8 cellular contexts compared by ENCODE assay signal in genomic region chr1:19644761-19645543, GRCh38. TPM values are rescaled to one million over a fixed set of nuclear protein-coding genes. Genes with fewer than 3 reads are reported as not detected.
DNase-seq lines count a peak whose midpoint lies in the region; ATAC-seq and TF ChIP-seq lines count a peak whose summit lies in the region.

No MANE protein-coding gene starts in this region.

- H2AFZ ChIP-seq in H9 (ENCODE audit: low read length) = no peak overlapping the region

- H2BK120ac ChIP-seq in H9 (ENCODE audit: low read depth, low read length, poor library complexity, severe bottlenecking) = no peak overlapping the region

- H2BK12ac ChIP-seq in H9 (ENCODE audit: insufficient read length, low read depth, low read length) = no peak overlapping the region

- peak; percentile 41 for DNase-seq in A673 (ENCODE audit: low spot score)
- DNase-seq in H9 = no peak
- peak; percentile 33 to 63 for DNase-seq in lung microvascular endothelial cell (ENCODE audit: low read depth in 2 of 2)
- DNase-seq in stimulated activated naive CD8-positive, alpha-beta T cell treated with anti-CD3 and anti-CD28 coated beads, Interleukin-15, amount 100 ng/mL, for 72 hours = peak; percentile 61 to 69
- no peak for DNase-seq in pons (ENCODE audit: low spot score)

- peak overlapping the region in 1 of 3 experiments; percentile 33; a peak in 1 of 7 replicates for H3K27ac Mint-ChIP-seq in H9
- H3K27ac Mint-ChIP-seq in dendritic cell treated with granulocyte-macrophage colony-stimulating factor and Interleukin-4, amounts not matched to agents 40 ng/mL and 50 ng/mL, for 4 days = peak overlapping the region; percentile 2
- peak overlapping the region; percentile 82 to 91 for H3K27ac Mint-ChIP-seq in stimulated activated naive CD8-positive, alpha-beta T cell treated with anti-CD3 and anti-CD28 coated beads, Interleukin-15, amount 100 ng/mL, for 72 hours

- H3K14ac ChIP-seq in H9 (ENCODE audit: insufficient read depth, low read length) = peak overlapping the region; percentile 58; the same call in 1 of the 2 replicates

- POLR2A ChIA-PET in A673 (lab: Charles Lee; ENCODE audit: low non-redundant PET) = no interaction called here

- H3K4ac ChIP-seq in H9 (ENCODE audit: low read depth, low read length) = no peak overlapping the region

- peaks cover 19 to 34% of the 10 kb centered on the region in 2 experiments for H3K4me1 Mint-ChIP-seq in H9
- peaks cover 28% of the 10 kb centered on the region for H3K4me1 Mint-ChIP-seq in dendritic cell treated with granulocyte-macrophage colony-stimulating factor and Interleukin-4, amounts not matched to agents 40 ng/mL and 50 ng/mL, for 4 days (ENCODE audit: low read depth)
- peaks cover 51% of the 10 kb centered on the region for H3K4me1 Mint-ChIP-seq in stimulated activated naive CD8-positive, alpha-beta T cell treated with anti-CD3 and anti-CD28 coated beads, Interleukin-15, amount 100 ng/mL, for 72 hours

- H3K4me1 ChIP-seq in A673 (ENCODE audit: insufficient read depth, low read length, poor library complexity, severe bottlenecking) (peaks cover 13% of the 10 kb centered on the region), H9 (ENCODE audit: insufficient read depth, low read length) (no peaks in the 10 kb centered on the region; the same call in 1 of the 2 replicates)

- peak overlapping the region; percentile 58 for H3K4me2 ChIP-seq in H9 (ENCODE audit: insufficient read depth, insufficient read length, low read length)

- intact Hi-C loops in A673 (cut with micrococcal nuclease; ENCODE audit: unreplicated experiment) = no loop called here
- intact Hi-C loops in dendritic cell treated with granulocyte-macrophage colony-stimulating factor and Interleukin-4, amounts not matched to agents 40 ng/mL and 50 ng/mL, for 4 days (cut with micrococcal nuclease) = no loop called here

- peak; percentile 64 for ATAC-seq in stimulated activated naive CD8-positive, alpha-beta T cell treated with anti-CD3 and anti-CD28 coated beads, Interleukin-15, amount 100 ng/mL, for 72 hours
- ATAC-seq in HG03095 (IDR thresholded peaks at IDR 0.05; ENCODE audit: unreplicated experiment) = no peak

- no peaks in the 10 kb centered on the region; a peak in 2 of 7 replicates for H3K36me3 Mint-ChIP-seq in H9 (ENCODE audit: insufficient read depth in 1 of 3, low read depth in 3 of 3)
- H3K36me3 Mint-ChIP-seq in dendritic cell treated with granulocyte-macrophage colony-stimulating factor and Interleukin-4, amounts not matched to agents 40 ng/mL and 50 ng/mL, for 4 days (ENCODE audit: low read depth) = no peaks in the 10 kb centered on the region

- CTCF ChIA-PET in A673 (lab: Charles Lee) = no interaction called here

- no peak overlapping the region for H2AK5ac ChIP-seq in H9 (ENCODE audit: insufficient read length, low read length)

- H3K79me2 ChIP-seq in H9 (ENCODE audit: insufficient read depth, low read length) = no peaks in the 10 kb centered on the region

- no peak for TF ChIP-seq CTCF in A673 (conservative IDR thresholded peaks at IDR 0.05; ENCODE audit: low read depth, low read length)
- no peak for TF ChIP-seq CTCF in H9 (conservative IDR thresholded peaks at IDR 0.05)
- no peak for TF ChIP-seq CTCF in VCaP (conservative IDR thresholded peaks at IDR 0.05)

- no peak overlapping the region for H4K91ac ChIP-seq in H9 (ENCODE audit: insufficient read length, low read depth, low read length)

- peak overlapping the region; percentile 66 for H3K4me3 ChIP-seq in A673 (ENCODE audit: low read depth, low read length, poor library complexity, severe bottlenecking)

- H3K18ac ChIP-seq in H9 (ENCODE audit: insufficient read length, low read depth, low read length) = peak overlapping the region; percentile 41

- peak overlapping the region; percentile 44 for H3K9ac ChIP-seq in H9 (ENCODE audit: extremely low read depth, insufficient read length, low read length)

- no peak overlapping the region for H2BK5ac ChIP-seq in H9 (ENCODE audit: insufficient read length, low read length)

- no peaks in the 10 kb centered on the region for H3K9me3 ChIP-seq in A673 (ENCODE audit: low read depth, low read length, poor library complexity, severe bottlenecking)
- no peaks in the 10 kb centered on the region for H3K9me3 ChIP-seq in H9 (ENCODE audit: control insufficient read depth, low read depth, low read length)

- no peak overlapping the region for H3K23ac ChIP-seq in H9 (ENCODE audit: insufficient read length, low read depth, low read length)

- no peak overlapping the region for H4K5ac ChIP-seq in H9 (ENCODE audit: insufficient read length, low read depth, low read length)

- WGBS in H9 (ENCODE audit: extremely low coverage, insufficient read length, low lambda C conversion rate) = no CpG with 5 or more reads among the region's 68 CpGs

- no peaks in the 10 kb centered on the region for H3K27me3 ChIP-seq in A673 (replicated peaks; ENCODE audit: insufficient read depth, low read depth, low read length, poor library complexity)
- H3K27me3 ChIP-seq in H9 (ENCODE audit: insufficient read depth, low read length) = peaks cover 17% of the 10 kb centered on the region; the same call in 1 of the 2 replicates

- no peak overlapping the region for H3T11ph ChIP-seq in H9 (ENCODE audit: low read length)

- H2BK20ac ChIP-seq in H9 (ENCODE audit: low read depth, low read length, poor library complexity, severe bottlenecking) = no peak overlapping the region

- H3K79me1 ChIP-seq in H9 (ENCODE audit: insufficient read depth, low read depth, low read length, poor library complexity, severe bottlenecking) = no peaks in the 10 kb centered on the region

- BruUV-seq in A673 (replicated peaks; lab: Mats Ljungman, UMichigan) = no TSS peak

- H4K8ac ChIP-seq in H9 (replicated peaks; ENCODE audit: insufficient read length, low read depth, low read length) = no peak overlapping the region

- H3K27ac ChIP-seq in A673 (ENCODE audit: low read depth, low read length, poor library complexity, severe bottlenecking) = peak overlapping the region; percentile 44
- H3K27ac ChIP-seq in H9 (ENCODE audit: insufficient read length, low read depth, low read length) = no peak overlapping the region
- peak overlapping the region; percentile 66 for H3K27ac ChIP-seq in VCaP

- peaks cover 19% of the 10 kb centered on the region for H3K23me2 ChIP-seq in H9 (ENCODE audit: insufficient read length, low read depth, low read length, poor library complexity, severe bottlenecking)

- H3K36me3 ChIP-seq in A673 (ENCODE audit: insufficient read depth, low read length, poor library complexity, severe bottlenecking) = no peaks in the 10 kb centered on the region

- no peak overlapping the region for H3K56ac ChIP-seq in H9 (ENCODE audit: insufficient read length, low read depth, low read length)

- H3K27me3 Mint-ChIP-seq in H9 (ENCODE audit: low read depth) = peaks cover 60% of the 10 kb centered on the region
- peaks cover 80% of the 10 kb centered on the region for H3K27me3 Mint-ChIP-seq in dendritic cell treated with granulocyte-macrophage colony-stimulating factor and Interleukin-4, amounts not matched to agents 40 ng/mL and 50 ng/mL, for 4 days
- peaks cover 13% of the 10 kb centered on the region for H3K27me3 Mint-ChIP-seq in stimulated activated naive CD8-positive, alpha-beta T cell treated with anti-CD3 and anti-CD28 coated beads, Interleukin-15, amount 100 ng/mL, for 72 hours

- no peak overlapping the region for H2BK15ac ChIP-seq in H9 (ENCODE audit: low read depth, low read length)

- H3K9me3 Mint-ChIP-seq in H9 = peaks cover 0 to 3% of the 10 kb centered on the region in 2 experiments; a peak in 1 of 5 replicates
- no peaks in the 10 kb centered on the region for H3K9me3 Mint-ChIP-seq in dendritic cell treated with granulocyte-macrophage colony-stimulating factor and Interleukin-4, amounts not matched to agents 40 ng/mL and 50 ng/mL, for 4 days
- no peaks in the 10 kb centered on the region for H3K9me3 Mint-ChIP-seq in stimulated activated naive CD8-positive, alpha-beta T cell treated with anti-CD3 and anti-CD28 coated beads, Interleukin-15, amount 100 ng/mL, for 72 hours

- H4K20me1 ChIP-seq in H9 (ENCODE audit: control insufficient read depth, insufficient read depth, insufficient read length) = no peaks in the 10 kb centered on the region

- H3K4me3 Mint-ChIP-seq in H9 = peak overlapping the region; percentile 82 to 97
- peak overlapping the region; percentile 77 for H3K4me3 Mint-ChIP-seq in dendritic cell treated with granulocyte-macrophage colony-stimulating factor and Interleukin-4, amounts not matched to agents 40 ng/mL and 50 ng/mL, for 4 days
- H3K4me3 Mint-ChIP-seq in stimulated activated naive CD8-positive, alpha-beta T cell treated with anti-CD3 and anti-CD28 coated beads, Interleukin-15, amount 100 ng/mL, for 72 hours = peak overlapping the region; percentile 94 to 95

RNA-seq across cellular contexts. Expression of gene NBL1, which starts 0.8 kb away (rescaled TPM):
- 7.9 and 12.5 TPM in 2 replicates for total RNA-seq in A673 (2021)
- 6.1 and 6.4 TPM in 2 replicates for total RNA-seq in H9 (2021)
- total RNA-seq in lung microvascular endothelial cell = 92.8 and 199 TPM in 2 replicates

RNA-seq across cellular contexts. Expression of gene HTR6, which starts 19.7 kb away (rescaled TPM):
- total RNA-seq in A673 (2021) (not detected in 2 replicates), H9 (2021) (0.29 and 0.37 TPM in 2 replicates), lung microvascular endothelial cell (not detected in 2 replicates)

Comparison
In these comparisons a context has a peak if more than half of its experiments do, and no peak if none do; other contexts are left out.
1. DNase-seq: peak in A673 (single experiment), lung microvascular endothelial cell (2 of 2) and stimulated activated naive CD8-positive, alpha-beta T cell treated with anti-CD3 and anti-CD28 coated beads, Interleukin-15, amount 100 ng/mL, for 72 hours (2 of 2); none in H9 (single experiment) and pons (single experiment).
2. Peak in every context shown above with its lines, with median percentiles within 50 percentile points of each other: H3K4me3 Mint-ChIP-seq.